Comparison of ENCODE assay signal across 8 cellular contexts in the genomic region with DNA sequence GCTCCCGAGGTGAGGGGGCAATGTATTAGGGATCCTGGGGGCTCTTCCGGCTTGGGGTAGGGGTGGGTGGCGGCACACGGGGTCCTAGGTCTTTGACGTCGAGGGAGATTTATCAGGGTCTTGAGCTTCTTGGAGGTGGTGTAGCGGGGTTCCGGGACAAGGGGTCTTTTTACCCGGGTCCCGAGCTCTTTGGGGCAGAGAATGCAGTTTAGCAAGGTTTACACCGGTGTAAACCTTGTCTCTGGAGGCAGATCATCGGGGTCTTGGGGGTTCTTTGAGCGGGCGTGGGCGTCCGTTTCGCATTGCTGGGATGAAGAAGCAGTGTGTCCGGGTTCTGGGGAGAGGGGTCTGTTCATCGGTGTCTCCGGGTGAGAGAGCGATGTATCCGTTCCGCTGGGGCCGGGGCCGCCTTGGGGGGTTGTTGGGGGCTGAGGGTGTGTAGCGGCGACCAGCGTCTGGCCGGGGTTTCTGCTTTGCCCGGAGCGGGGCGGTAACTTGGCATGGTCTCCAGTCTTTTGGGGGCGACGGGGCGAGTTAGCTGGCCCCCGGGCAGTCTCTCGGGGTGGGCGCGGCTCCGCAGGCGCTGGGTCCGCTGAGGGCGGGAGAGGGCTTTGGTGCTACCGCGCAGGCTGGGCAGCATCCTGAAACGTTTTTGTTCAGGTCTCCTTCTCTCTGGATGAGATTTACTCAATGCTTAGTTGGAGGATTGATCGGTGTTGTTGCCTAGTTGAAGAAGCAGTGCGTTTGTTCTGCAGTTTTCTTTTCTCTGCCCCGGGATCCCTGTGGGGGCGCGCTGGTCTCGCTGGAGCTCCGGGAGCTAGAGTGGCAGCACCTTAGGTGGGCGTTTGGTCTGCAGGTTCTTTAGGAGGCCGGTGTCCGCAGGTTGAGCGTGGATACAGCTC. TPM values are rescaled to one million over a fixed set of nuclear protein-coding genes. Genes with fewer than 3 reads are reported as not detected.
DNase-seq lines count a peak whose midpoint lies in the region; ATAC-seq and TF ChIP-seq lines count a peak whose summit lies in the region.

No MANE protein-coding gene starts in this region.

- intact Hi-C loops in prostate gland (cut with DNase I) = loop anchor here (5.0 kb wide), 2 partner anchors 231 to 301 kb away; no protein-coding TSS in a partner anchor

- H3K36me3 ChIP-seq in BJ (ENCODE audit: control insufficient read depth, insufficient read depth, low read length) (no peaks in the 10 kb centered on the region), HEK293 (ENCODE audit: control insufficient read depth in 2 of 2, insufficient read depth in 1 of 2, low read length in 2 of 2) (no peaks in the 10 kb centered on the region), hepatocyte (replicated peaks; ENCODE audit: insufficient read depth, low read depth) (no peaks in the 10 kb centered on the region), prostate gland (no peaks in the 10 kb centered on the region)

- peak overlapping the region; percentile 76 for H3K4me2 ChIP-seq in hepatocyte

- peaks cover 5% of the 10 kb centered on the region for H4K20me1 ChIP-seq in hepatocyte (ENCODE audit: insufficient read depth, poor library complexity, severe bottlenecking)

- peak; percentile 51 for TF ChIP-seq CTCF in BJ (IDR thresholded peaks at IDR 0.05; ENCODE audit: insufficient read depth, low read depth, low read length)
- TF ChIP-seq CTCF in HEK293 (tag by site-specific recombination; IDR thresholded peaks at IDR 0.05) = peak; percentile 82
- peak; percentile 47 for TF ChIP-seq CTCF in astrocyte of the cerebellum (IDR thresholded peaks at IDR 0.05; ENCODE audit: low read depth, low read length, missing control alignments)
- TF ChIP-seq CTCF in hepatocyte (IDR thresholded peaks at IDR 0.05; ENCODE audit: poor library complexity) = peak; percentile 32
- TF ChIP-seq CTCF in prostate gland (IDR thresholded peaks at IDR 0.05) = peak in 2 of 4 experiments; percentile 15

- under 1% methylated on average over 41 of the region's 57 CpGs for WGBS in hepatocyte (ENCODE audit: low lambda C conversion rate, missing lambda C conversion rate)
- under 1% methylated on average over 56 of the region's 57 CpGs for WGBS in prostate gland

- CTCF ChIA-PET in BJ (lab: Yijun Ruan, JAX) (interaction anchor here (0.7 to 3.3 kb wide), 14 partner anchors 10 to 244 kb away, joined by 3 to 17 read pairs (median 4); no protein-coding TSS in a partner anchor), HEK293 (lab: Yijun Ruan, JAX) (interaction anchor here (0.6 to 2.1 kb wide), 16 partner anchors 11 to 285 kb away, joined by 3 to 8 read pairs (median 4); no protein-coding TSS in a partner anchor)

- no peak for TF ChIP-seq POLR2A in prostate gland (IDR thresholded peaks at IDR 0.05)

- H3K9me2 ChIP-seq in hepatocyte (replicated peaks; ENCODE audit: insufficient read depth) = no peaks in the 10 kb centered on the region

- peak overlapping the region; percentile 89 for H2AFZ ChIP-seq in hepatocyte

- peak overlapping the region; percentile 94 for H3K27ac ChIP-seq in HEK293 (ENCODE audit: extremely low read depth, low read depth, low read length)
- peak overlapping the region; percentile 93 for H3K27ac ChIP-seq in hepatocyte
- H3K27ac ChIP-seq in prostate gland = peak overlapping the region; percentile 78

- H3K9me3 ChIP-seq in HEK293 (ENCODE audit: control insufficient read depth, insufficient read depth, low read depth, low read length) (no peaks in the 10 kb centered on the region), hepatocyte (ENCODE audit: low read depth) (no peaks in the 10 kb centered on the region), prostate gland (no peaks in the 10 kb centered on the region)

- in situ Hi-C loops in astrocyte of the cerebellum (cut with HindIII; ENCODE audit: low sequenced_read_pairs) = no loop called here

- ATAC-seq in SK-N-SH treated with all-trans-retinoic acid at 6 μM for 48 hours = peak; percentile 60
- ATAC-seq in GM18517 (IDR thresholded peaks at IDR 0.05; ENCODE audit: unreplicated experiment) = no peak

- peaks cover 33% of the 10 kb centered on the region for H3K4me1 ChIP-seq in HEK293 (ENCODE audit: control insufficient read depth, insufficient read depth, low read length)
- peaks cover 11% of the 10 kb centered on the region for H3K4me1 ChIP-seq in hepatocyte (ENCODE audit: insufficient read depth)
- H3K4me1 ChIP-seq in prostate gland (replicated peaks) = no peaks in the 10 kb centered on the region

- DNase-seq in BJ (ENCODE audit: low read depth) = no peak
- no peak for DNase-seq in astrocyte of the cerebellum (ENCODE audit: low read depth)
- DNase-seq in hepatocyte (ENCODE audit: low spot score) = peak; percentile 65
- DNase-seq in prostate gland (ENCODE audit: low spot score) = peak; percentile 14
- no peak for DNase-seq in middle frontal gyrus (ENCODE audit: extremely low spot score, low spot score)

- H3K79me2 ChIP-seq in hepatocyte = peaks cover 48% of the 10 kb centered on the region

- H3K4me3 ChIP-seq in BJ (ENCODE audit: low read depth, low read length) = peak overlapping the region; percentile 85
- peak overlapping the region; percentile 94 for H3K4me3 ChIP-seq in HEK293 (ENCODE audit: low read depth, low read length)
- H3K4me3 ChIP-seq in astrocyte of the cerebellum (ENCODE audit: low read depth, low read length) = peak overlapping the region; percentile 90
- H3K4me3 ChIP-seq in hepatocyte = peak overlapping the region; percentile 87
- H3K4me3 ChIP-seq in prostate gland = peak overlapping the region; percentile 77 to 91

- H3K27me3 ChIP-seq in BJ (ENCODE audit: control insufficient read depth, insufficient read depth, low read length) (no peaks in the 10 kb centered on the region), hepatocyte (no peaks in the 10 kb centered on the region), prostate gland (replicated peaks; ENCODE audit: insufficient read depth) (no peaks in the 10 kb centered on the region)

- POLR2A ChIA-PET in BJ (lab: Charles Lee) (interaction anchor here (0.6 kb wide), 1 partner anchor 591 kb away, joined by 3 read pairs; no protein-coding TSS in a partner anchor), HEK293 (lab: Yijun Ruan, JAX) (interaction anchor here (0.6 to 2.5 kb wide), 27 partner anchors 10 to 1231 kb away, joined by 3 to 29 read pairs (median 4); partner anchors contain the start of gene RPLP1)

TF ChIP-seq in HEK293, 187 proteins besides CTCF, POLR2A, EP300 and RAD21 (continues in another document):
- TF ChIP-seq ZBTB48 (tag by site-specific recombination; IDR thresholded peaks at IDR 0.05) (peak; percentile 8; the same call in 1 of the 2 replicates), ZNF335 (tag by site-specific recombination; conservative IDR thresholded peaks at IDR 0.05) (peak; percentile 86), BCL11B (tag by site-specific recombination; IDR thresholded peaks at IDR 0.05; ENCODE audit: low read depth) (no peak), ZNF394 (tag by site-specific recombination; IDR thresholded peaks at IDR 0.05; ENCODE audit: borderline replicate concordance) (no peak; the same call in 1 of the 2 replicates), ZNF302 (tag by site-specific recombination; IDR thresholded peaks at IDR 0.05; ENCODE audit: low read depth) (no peak), SP7 (tag by site-specific recombination; IDR thresholded peaks at IDR 0.05) (peak; percentile 9; the same call in 1 of the 2 replicates), ZBTB7A (tag by site-specific recombination; IDR thresholded peaks at IDR 0.05; ENCODE audit: low read depth) (0 out of 2 replicates have a peak, but pooled peaks have one; percentile 6)
- TF ChIP-seq, protein P1, sequence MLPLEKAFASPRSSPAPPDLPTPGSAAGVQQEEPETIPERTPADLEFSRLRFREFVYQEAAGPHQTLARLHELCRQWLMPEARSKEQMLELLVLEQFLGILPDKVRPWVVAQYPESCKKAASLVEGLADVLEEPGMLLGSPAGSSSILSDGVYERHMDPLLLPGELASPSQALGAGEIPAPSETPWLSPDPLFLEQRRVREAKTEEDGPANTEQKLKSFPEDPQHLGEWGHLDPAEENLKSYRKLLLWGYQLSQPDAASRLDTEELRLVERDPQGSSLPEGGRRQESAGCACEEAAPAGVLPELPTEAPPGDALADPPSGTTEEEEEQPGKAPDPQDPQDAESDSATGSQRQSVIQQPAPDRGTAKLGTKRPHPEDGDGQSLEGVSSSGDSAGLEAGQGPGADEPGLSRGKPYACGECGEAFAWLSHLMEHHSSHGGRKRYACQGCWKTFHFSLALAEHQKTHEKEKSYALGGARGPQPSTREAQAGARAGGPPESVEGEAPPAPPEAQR (tag by site-specific recombination; IDR thresholded peaks at IDR 0.05) = no peak

TF ChIP-seq in SK-N-SH treated with all-trans-retinoic acid at 6 μM for 48 hours, 23 proteins besides CTCF, POLR2A, EP300 and RAD21:
- TF ChIP-seq BACH2 (CRISPR knock-in tag; IDR thresholded peaks at IDR 0.05; ENCODE audit: borderline replicate concordance) = no peak
- no peak for TF ChIP-seq ZC3H10 (CRISPR knock-in tag; IDR thresholded peaks at IDR 0.05)
- TF ChIP-seq ZNF8 (CRISPR knock-in tag; IDR thresholded peaks at IDR 0.05) = no peak
- no peak for TF ChIP-seq ISL1 (CRISPR knock-in tag; IDR thresholded peaks at IDR 0.05)
- TF ChIP-seq ZFP30 (CRISPR knock-in tag; IDR thresholded peaks at IDR 0.05) = no peak
- no peak for TF ChIP-seq CSDC2 (CRISPR knock-in tag; IDR thresholded peaks at IDR 0.05)
- TF ChIP-seq, protein P2, sequence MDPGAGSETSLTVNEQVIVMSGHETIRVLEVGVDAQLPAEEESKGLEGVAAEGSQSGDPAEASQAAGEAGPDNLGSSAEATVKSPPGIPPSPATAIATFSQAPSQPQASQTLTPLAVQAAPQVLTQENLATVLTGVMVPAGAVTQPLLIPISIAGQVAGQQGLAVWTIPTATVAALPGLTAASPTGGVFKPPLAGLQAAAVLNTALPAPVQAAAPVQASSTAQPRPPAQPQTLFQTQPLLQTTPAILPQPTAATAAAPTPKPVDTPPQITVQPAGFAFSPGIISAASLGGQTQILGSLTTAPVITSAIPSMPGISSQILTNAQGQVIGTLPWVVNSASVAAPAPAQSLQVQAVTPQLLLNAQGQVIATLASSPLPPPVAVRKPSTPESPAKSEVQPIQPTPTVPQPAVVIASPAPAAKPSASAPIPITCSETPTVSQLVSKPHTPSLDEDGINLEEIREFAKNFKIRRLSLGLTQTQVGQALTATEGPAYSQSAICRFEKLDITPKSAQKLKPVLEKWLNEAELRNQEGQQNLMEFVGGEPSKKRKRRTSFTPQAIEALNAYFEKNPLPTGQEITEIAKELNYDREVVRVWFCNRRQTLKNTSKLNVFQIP (CRISPR knock-in tag; IDR thresholded peaks at IDR 0.05; ENCODE audit: borderline replicate concordance, low read depth) = no peak
- TF ChIP-seq ZNF565 (CRISPR knock-in tag; conservative IDR thresholded peaks at IDR 0.05; ENCODE audit: low read depth) = no peak
TF ChIP-seq in SK-N-SH treated with all-trans-retinoic acid at 6 μM for 48 hours: peak in this region for 0.

RNA-seq across cellular contexts. Expression of gene GLCE, which starts 0.8 kb away (rescaled TPM):
- 7.1 and 12.5 TPM in 2 replicates for polyA plus RNA-seq in BJ (2011; rRNA removed)
- 5.8 and 6.6 TPM in 2 replicates for polyA minus RNA-seq in BJ (2011; rRNA and poly(A)+ RNA removed)
- 36.8 and 37.9 TPM in 2 replicates for total RNA-seq in hepatocyte
- polyA plus RNA-seq in hepatocyte = 12.1 and 14.4 TPM in 2 replicates
- 10 to 100 TPM; 17.4 TPM for total RNA-seq in prostate gland

Comparison
In these comparisons a context has a peak if more than half of its experiments do, and no peak if none do; other contexts are left out.
1. DNase-seq: peak in hepatocyte (single experiment) and prostate gland (single experiment); none in BJ (single experiment), astrocyte of the cerebellum (single experiment) and middle frontal gyrus (single experiment).
2. Peak in every context shown above with its lines, with median percentiles within 50 percentile points of each other: H3K4me3 ChIP-seq and H3K27ac ChIP-seq.